17 cellular contexts compared by ENCODE assay signal in the genomic region with DNA sequence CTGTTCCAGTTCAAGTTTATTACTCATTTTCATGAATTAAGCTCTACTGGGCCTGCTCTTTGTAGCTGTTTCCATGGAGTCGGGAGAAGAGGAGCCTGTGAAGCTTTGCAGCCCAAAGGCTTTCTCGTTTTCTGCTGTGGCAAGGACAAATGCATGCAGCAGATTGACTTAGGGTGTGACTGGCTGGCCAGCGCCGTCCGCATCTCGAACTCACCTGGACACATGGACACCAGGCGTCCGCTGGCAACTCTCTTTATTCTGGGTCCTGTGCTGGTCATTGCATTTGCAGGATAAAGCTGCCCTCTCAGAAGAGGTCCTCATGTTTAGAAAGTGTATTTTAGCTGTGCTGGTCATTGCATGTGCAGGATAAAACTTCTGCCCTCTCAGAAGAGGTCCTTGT.
DNase-seq lines count a peak whose midpoint lies in the region; ATAC-seq and TF ChIP-seq lines count a peak whose summit lies in the region.
"Had no signal": no experiment of that assay in that cellular context is flagged by ENCODE, and none has a peak within 500 bp of the region (broad histone marks: within the 10 kb centered on the region; RNA-seq: fewer than 3 reads in every experiment).

No MANE protein-coding gene starts in this region.

- no peaks in the 10 kb centered on the region for H4K20me1 ChIP-seq in HCT116 (ENCODE audit: insufficient read depth)
- H4K20me1 ChIP-seq: BLaER1 had no signal

- no peak overlapping the region for H3K27ac ChIP-seq in HCT116 (ENCODE audit: low read depth, low read length)
- H3K27ac ChIP-seq: BLaER1 had no signal

- no peaks in the 10 kb centered on the region for H3K79me2 ChIP-seq in HCT116 (ENCODE audit: insufficient read depth, low read length)

- POLR2A ChIA-PET in HCT116 (lab: Charles Lee) = no interaction called here

- RAD21 ChIA-PET in HCT116 (lab: Charles Lee; ENCODE audit: low non-redundant PET in 1 of 2, low total read pairs in 2 of 2, uncharacterized antibody in 2 of 2, unreplicated experiment in 2 of 2) = no interaction called here

- no peaks in the 10 kb centered on the region for H3K4me1 Mint-ChIP-seq in glutamatergic neuron (ENCODE audit: low read depth, unreplicated experiment)

- DNase-seq in activated gamma-delta T cell treated with Interleukin-2 at 50 U/mL for 16 hours = peak; percentile 2
- DNase-seq in activated gamma-delta T cell (lab: John Stamatoyannopoulos, UW) = no peak
- DNase-seq in HCT116 (ENCODE audit: low read depth, low spot score) = no peak
- DNase-seq in glutamatergic neuron = peak; percentile 1
- peak; percentile 6 for DNase-seq in stimulated activated CD8-positive, alpha-beta memory T cell treated with anti-CD3 and anti-CD28 coated beads, Interleukin-4, amount 100 ng/mL, for 48 hours
- DNase-seq in NCI-H82 (lab: John Stamatoyannopoulos, UW) = no peak
- DNase-seq: H7, NCI-H1436, NCI-H2029, NCI-H2171, NCI-H446, OCI-M1 had no signal

- H3K27me3 Mint-ChIP-seq in glutamatergic neuron (ENCODE audit: unreplicated experiment) = no peaks in the 10 kb centered on the region

- H3K4me1 ChIP-seq in HCT116 (ENCODE audit: control insufficient read depth in 1 of 2, insufficient read depth in 2 of 2, low read length in 2 of 2) = no peaks in the 10 kb centered on the region
- H3K4me1 ChIP-seq: BLaER1 had no signal

- H3K9me3 Mint-ChIP-seq in glutamatergic neuron (ENCODE audit: unreplicated experiment) = peaks cover 10% of the 10 kb centered on the region
- H3K9me3 Mint-ChIP-seq: CD8-positive, alpha-beta T cell had no signal

- no peak overlapping the region for H2AFZ ChIP-seq in HCT116 (ENCODE audit: low read depth, low read length, poor library complexity, severe bottlenecking)

- peaks cover 73% of the 10 kb centered on the region for H3K27me3 ChIP-seq in HCT116 (ENCODE audit: insufficient read depth, low read length)
- H3K27me3 ChIP-seq: BLaER1 had no signal

- TF ChIP-seq POLR2A in HCT116 (IDR thresholded peaks at IDR 0.05; ENCODE audit: borderline replicate concordance, extremely low read depth, insufficient read depth, insufficient read length) = no peak

- TF ChIP-seq CTCF in HCT116 (IDR thresholded peaks at IDR 0.05 in 2 of 3, conservative IDR thresholded peaks at IDR 0.05 in 1 of 3; ENCODE audit: borderline replicate concordance in 1 of 3, insufficient read depth in 1 of 3, low read depth in 2 of 3, low read length in 2 of 3) (no peak), glutamatergic neuron (IDR thresholded peaks at IDR 0.05; ENCODE audit: partially characterized antibody, unreplicated experiment) (no peak)

- H3K9ac ChIP-seq in HCT116 (ENCODE audit: low read length) = no peak overlapping the region
- H3K9ac ChIP-seq: BLaER1 had no signal

- H3K36me3 Mint-ChIP-seq in glutamatergic neuron (ENCODE audit: unreplicated experiment) = peaks cover 6% of the 10 kb centered on the region
- H3K36me3 Mint-ChIP-seq: CD8-positive, alpha-beta T cell had no signal

- ATAC-seq in HCT116 = no peak
- ATAC-seq in GM19395 (IDR thresholded peaks at IDR 0.05; ENCODE audit: unreplicated experiment) = no peak
- ATAC-seq in HG02588 (IDR thresholded peaks at IDR 0.05; ENCODE audit: unreplicated experiment) = no peak
- ATAC-seq: CD8-positive, alpha-beta T cell; K562 had no signal

- no peaks in the 10 kb centered on the region for H3K9me3 ChIP-seq in HCT116 (ENCODE audit: control insufficient read depth in 1 of 2, insufficient read depth in 1 of 2, low read depth in 1 of 2, low read length in 2 of 2)
- H3K9me3 ChIP-seq: BLaER1 had no signal

- no peak overlapping the region for H3K4me3 ChIP-seq in HCT116 (replicated peaks in 1 of 2; ENCODE audit: low read depth in 1 of 2, low read length in 2 of 2)
- H3K4me3 ChIP-seq: BLaER1, K562 had no signal

- no peak overlapping the region for H3K4me3 Mint-ChIP-seq in glutamatergic neuron (ENCODE audit: unreplicated experiment)
- H3K4me3 Mint-ChIP-seq: CD8-positive, alpha-beta T cell had no signal

- no peak overlapping the region for H3K4me2 ChIP-seq in HCT116 (ENCODE audit: low read length)
- H3K4me2 ChIP-seq: BLaER1 had no signal

- TF ChIP-seq RAD21 in HCT116 (IDR thresholded peaks at IDR 0.05; ENCODE audit: low read depth) = no peak

- H3K36me3 ChIP-seq in HCT116 (ENCODE audit: control insufficient read depth in 1 of 2, insufficient read depth in 2 of 2, low read length in 2 of 2) = no peaks in the 10 kb centered on the region
- H3K36me3 ChIP-seq: BLaER1 had no signal

- BruUV-seq in HCT116 (replicated peaks; lab: Mats Ljungman, UMichigan) = no TSS peak

- H3K9me2 ChIP-seq in HCT116 (ENCODE audit: insufficient read depth) = no peaks in the 10 kb centered on the region

- H3K27ac Mint-ChIP-seq in glutamatergic neuron (ENCODE audit: unreplicated experiment) = no peak overlapping the region
- H3K27ac Mint-ChIP-seq: CD8-positive, alpha-beta T cell had no signal

- intact Hi-C loops in HCT116 (cut with micrococcal nuclease) = no loop called here

- CTCF ChIA-PET in HCT116 (lab: Charles Lee) = no interaction called here

TF ChIP-seq in HCT116, 20 proteins besides CTCF, POLR2A, EP300 and RAD21:
- TF ChIP-seq ELF1 (IDR thresholded peaks at IDR 0.05; ENCODE audit: borderline replicate concordance, low read depth) = no peak
- no peak for TF ChIP-seq ZNF274 (IDR thresholded peaks at IDR 0.05; ENCODE audit: low read depth, low read length)
- TF ChIP-seq EZH2 (IDR thresholded peaks at IDR 0.05) = 0 out of 2 replicates have a peak, but pooled peaks have one; percentile 21

Comparison
In these comparisons a context has a peak if more than half of its experiments do, and no peak if none do; other contexts are left out.
1. DNase-seq: peak in activated gamma-delta T cell treated with Interleukin-2 at 50 U/mL for 16 hours (single experiment), glutamatergic neuron (single experiment) and stimulated activated CD8-positive, alpha-beta memory T cell treated with anti-CD3 and anti-CD28 coated beads, Interleukin-4, amount 100 ng/mL, for 48 hours (single experiment); none in activated gamma-delta T cell (single experiment), HCT116 (single experiment) and NCI-H82 (single experiment).